ENCODE assay signal across 8 cellular contexts in the genomic region with DNA sequence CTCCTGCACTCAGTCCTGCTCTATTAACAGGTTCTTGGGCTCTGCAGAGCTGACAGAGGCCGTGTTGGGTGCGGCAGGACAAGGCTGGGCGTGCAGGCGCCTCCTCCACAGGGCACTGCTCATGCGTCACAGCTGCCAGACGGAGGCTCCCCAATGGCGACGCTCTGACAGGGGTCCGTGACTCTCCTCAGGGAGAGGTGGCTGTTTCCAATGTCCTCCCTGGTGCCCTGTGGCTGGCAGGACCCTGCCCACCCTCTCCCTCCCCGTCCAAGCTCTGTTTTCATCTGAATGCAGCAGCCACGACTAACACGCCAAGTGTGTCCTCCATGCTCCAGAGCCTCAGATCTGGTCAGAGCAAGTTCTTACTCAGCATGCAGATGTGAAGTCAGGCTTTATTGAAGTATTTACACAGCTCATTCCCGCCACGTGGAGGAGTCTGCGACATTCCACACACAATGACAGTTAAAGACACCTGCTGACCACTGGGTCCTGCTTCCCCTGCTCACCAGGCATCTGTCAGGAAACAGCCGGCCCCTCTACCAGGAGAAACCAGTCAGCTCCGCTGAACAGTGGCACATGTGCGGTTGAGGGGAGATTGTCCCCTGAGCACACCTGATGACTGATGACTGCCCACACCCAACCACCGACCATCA.
DNase-seq lines count a peak whose midpoint lies in the region; ATAC-seq, FAIRE-seq and TF ChIP-seq lines count a peak whose summit lies in the region.

No MANE protein-coding gene starts in this region.

- no peak for FAIRE-seq in bronchial epithelial cell (lab: Jason Lieb, UNC)

- DNase-seq in DMS 273 (lab: John Stamatoyannopoulos, UW; ENCODE audit: unreplicated experiment) (peak; percentile 84), NCI-H1105 (lab: John Stamatoyannopoulos, UW) (peak; percentile 34), bronchial epithelial cell (ENCODE audit: low read depth) (peak; percentile 69), neural crest cell (ENCODE audit: low read depth, low spot score) (no peak), CD1c-positive myeloid dendritic cell (ENCODE audit: extremely low spot score) (no peak)
- no peak for DNase-seq in activated CD4-positive, CD25-positive, alpha-beta regulatory T cell (lab: John Stamatoyannopoulos, UW)

- H3K27me3 ChIP-seq in bronchial epithelial cell (ENCODE audit: control insufficient read depth, insufficient read depth, low read length) = no peaks in the 10 kb centered on the region

- H3K9me3 Mint-ChIP-seq in neural crest cell = no peaks in the 10 kb centered on the region

- ATAC-seq in GM21381 (IDR thresholded peaks at IDR 0.05; ENCODE audit: unreplicated experiment) (no peak), GM19023 (IDR thresholded peaks at IDR 0.05; ENCODE audit: unreplicated experiment) (no peak)

- TF ChIP-seq CTCF in bronchial epithelial cell (IDR thresholded peaks at IDR 0.05; ENCODE audit: insufficient read depth, low read length, severe bottlenecking) (peak; percentile 16), neural crest cell (conservative IDR thresholded peaks at IDR 0.05) (no peak)

- H3K27ac Mint-ChIP-seq in neural crest cell (ENCODE audit: unreplicated experiment) = no peak overlapping the region

- peaks cover 26% of the 10 kb centered on the region for H3K27me3 Mint-ChIP-seq in neural crest cell (ENCODE audit: low read depth)

- H3K4me1 Mint-ChIP-seq in neural crest cell = peaks cover 44% of the 10 kb centered on the region

- H3K4me3 Mint-ChIP-seq in neural crest cell = peak overlapping the region; percentile 15

- no peaks in the 10 kb centered on the region for H3K36me3 Mint-ChIP-seq in neural crest cell (ENCODE audit: low read depth)

- H3K4me3 ChIP-seq in bronchial epithelial cell (ENCODE audit: low read depth, low read length) = peak overlapping the region; percentile 44

- H3K36me3 ChIP-seq in bronchial epithelial cell (ENCODE audit: control insufficient read depth, insufficient read depth, low read length) = no peaks in the 10 kb centered on the region

Comparison
In these comparisons a context has a peak if more than half of its experiments do, and no peak if none do; other contexts are left out.
1. DNase-seq: peak in DMS 273 (single experiment), NCI-H1105 (single experiment) and bronchial epithelial cell (single experiment); none in neural crest cell (single experiment), CD1c-positive myeloid dendritic cell (single experiment) and activated CD4-positive, CD25-positive, alpha-beta regulatory T cell (0 of 4).